10 cellular contexts compared by ENCODE assay signal in the genomic region with DNA sequence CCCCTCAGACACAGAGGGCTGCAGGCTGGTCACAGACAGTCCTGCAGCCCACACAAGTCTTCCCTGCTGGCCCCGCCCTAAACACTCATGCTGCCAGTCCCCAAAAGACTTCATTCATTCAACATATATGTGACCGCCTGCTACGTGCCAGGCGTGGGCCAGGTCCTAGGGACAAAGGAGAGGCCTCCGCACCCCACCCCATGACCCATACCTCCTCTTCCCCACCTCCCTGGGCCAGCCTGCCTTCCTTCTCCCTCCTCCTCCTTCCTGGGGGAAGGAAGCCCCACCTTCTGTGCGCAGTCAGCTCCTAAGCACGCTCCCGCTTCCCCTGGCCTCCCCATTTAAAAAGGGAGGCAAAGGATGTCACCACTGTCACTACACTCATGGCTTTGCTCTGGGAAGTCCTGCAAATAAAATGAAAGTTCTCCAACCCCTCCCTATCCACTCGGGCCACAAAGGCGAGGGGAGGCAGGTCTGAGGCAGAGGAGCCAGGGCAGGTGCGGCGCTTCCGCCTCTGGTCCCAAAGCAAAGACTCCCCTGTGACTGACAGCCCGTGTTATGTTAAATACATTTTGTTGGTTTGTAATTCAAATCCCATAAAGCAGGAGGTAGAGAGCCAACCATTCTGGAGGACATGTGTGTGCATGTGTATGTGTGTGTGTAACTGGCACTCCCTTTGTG. TPM values are rescaled to one million over a fixed set of nuclear protein-coding genes. Genes with fewer than 3 reads are reported as not detected.
DNase-seq lines count a peak whose midpoint lies in the region; ATAC-seq and TF ChIP-seq lines count a peak whose summit lies in the region.
"Had no signal": no experiment of that assay in that cellular context is flagged by ENCODE, and none has a peak within 500 bp of the region (broad histone marks: within the 10 kb centered on the region; RNA-seq: fewer than 3 reads in every experiment).

No MANE protein-coding gene starts in this region.

- no peak overlapping the region for H3K4me3 ChIP-seq in CD8-positive, alpha-beta memory T cell (ENCODE audit: low read length)
- H3K4me3 ChIP-seq in colonic mucosa (peak overlapping the region; percentile 32), PC-9 (no peak overlapping the region)
- no peak overlapping the region for H3K4me3 ChIP-seq in naive thymus-derived CD4-positive, alpha-beta T cell (ENCODE audit: low read length)

- intact Hi-C loops in colonic mucosa (cut with DNase I) (no loop called here), PC-9 (cut with micrococcal nuclease; ENCODE audit: unreplicated experiment) (no loop called here)
- intact Hi-C loops in naive thymus-derived CD4-positive, alpha-beta T cell (cut with micrococcal nuclease): no loop called here

- H3K23ac ChIP-seq in H9 (ENCODE audit: insufficient read length, low read depth, low read length): no peak overlapping the region

- no peak overlapping the region for H2AFZ ChIP-seq in H9 (ENCODE audit: low read length)
- no peak overlapping the region for H2AFZ ChIP-seq in PC-9

- H3K4me3 Mint-ChIP-seq in CD8-positive, alpha-beta memory T cell: peak overlapping the region in 6 of 7 donors; percentile 24 to 70 (median 56)
- H3K4me3 Mint-ChIP-seq in H9: peak overlapping the region in 1 of 2 experiments; percentile 24; a peak in 1 of 5 replicates
- peak overlapping the region; percentile 37 to 83 (median 73) for H3K4me3 Mint-ChIP-seq in naive thymus-derived CD4-positive, alpha-beta T cell

- H2BK12ac ChIP-seq in H9 (ENCODE audit: insufficient read length, low read depth, low read length): no peak overlapping the region

- H3K27me3 Mint-ChIP-seq in CD8-positive, alpha-beta memory T cell: peaks cover 0 to 2% of the 10 kb centered on the region in 2 donors
- no peaks in the 10 kb centered on the region; the same call in 1 of the 2 replicates for H3K27me3 Mint-ChIP-seq in H9 (ENCODE audit: low read depth)
- no peaks in the 10 kb centered on the region for H3K27me3 Mint-ChIP-seq in naive thymus-derived CD4-positive, alpha-beta T cell

- no peak overlapping the region for H4K91ac ChIP-seq in H9 (ENCODE audit: insufficient read length, low read depth, low read length)

- H3K27ac ChIP-seq in CD8-positive, alpha-beta memory T cell (ENCODE audit: low read depth, low read length): no peak overlapping the region
- H3K27ac ChIP-seq in H9 (ENCODE audit: insufficient read length, low read depth, low read length) (no peak overlapping the region), colonic mucosa (no peak overlapping the region), PC-9 (no peak overlapping the region)
- H3K27ac ChIP-seq in naive thymus-derived CD4-positive, alpha-beta T cell (ENCODE audit: low read depth, low read length): no peak overlapping the region

- no peak overlapping the region for H3K56ac ChIP-seq in H9 (ENCODE audit: insufficient read length, low read depth, low read length)

- BruUV-seq in PC-9 (replicated peaks; lab: Mats Ljungman, UMichigan): no TSS peak

- peak overlapping the region in 1 of 8 donors; percentile 79 for H3K27ac Mint-ChIP-seq in CD8-positive, alpha-beta memory T cell
- peak overlapping the region in 1 of 3 experiments; percentile 15; a peak in 1 of 7 replicates for H3K27ac Mint-ChIP-seq in H9
- H3K27ac Mint-ChIP-seq in naive thymus-derived CD4-positive, alpha-beta T cell: peak overlapping the region in 6 of 9 donors; percentile 34 to 79 (median 47)

- H3K18ac ChIP-seq in H9 (ENCODE audit: insufficient read length, low read depth, low read length): no peak overlapping the region

- no peak for ATAC-seq in naive thymus-derived CD4-positive, alpha-beta T cell
- ATAC-seq in HG03139 (IDR thresholded peaks at IDR 0.05; ENCODE audit: unreplicated experiment) (no peak), GM21576 (IDR thresholded peaks at IDR 0.05; ENCODE audit: unreplicated experiment) (no peak)

- peak overlapping the region; percentile 8 for H3K9ac ChIP-seq in H9 (ENCODE audit: extremely low read depth, insufficient read length, low read length)
- peak overlapping the region in 1 of 2 donors; percentile 16 for H3K9ac ChIP-seq in colonic mucosa (ENCODE audit: low read depth in 2 of 2, low read length in 2 of 2)

- H4K20me1 ChIP-seq in H9 (ENCODE audit: control insufficient read depth, insufficient read depth, insufficient read length) (no peaks in the 10 kb centered on the region), PC-9 (ENCODE audit: insufficient read depth) (no peaks in the 10 kb centered on the region)

- no peaks in the 10 kb centered on the region for H3K27me3 ChIP-seq in CD8-positive, alpha-beta memory T cell (ENCODE audit: insufficient read depth, low read length, poor library complexity, severe bottlenecking)
- no peaks in the 10 kb centered on the region for H3K27me3 ChIP-seq in H9 (ENCODE audit: insufficient read depth, low read length)
- H3K27me3 ChIP-seq in colonic mucosa: no peaks in the 10 kb centered on the region
- H3K27me3 ChIP-seq in naive thymus-derived CD4-positive, alpha-beta T cell (ENCODE audit: control insufficient read depth in 2 of 2, insufficient read depth in 2 of 2, low read length in 2 of 2): no peaks in the 10 kb centered on the region
- no peaks in the 10 kb centered on the region for H3K27me3 ChIP-seq in PC-9 (ENCODE audit: insufficient read depth, low read depth)

- H3T11ph ChIP-seq in H9 (ENCODE audit: low read length): no peak overlapping the region

- no peak overlapping the region for H4K5ac ChIP-seq in H9 (ENCODE audit: insufficient read length, low read depth, low read length)

- H3K36me3 ChIP-seq in CD8-positive, alpha-beta memory T cell (ENCODE audit: insufficient read depth, low read length): no peaks in the 10 kb centered on the region
- H3K36me3 ChIP-seq in colonic mucosa (no peaks in the 10 kb centered on the region), PC-9 (ENCODE audit: low read depth) (no peaks in the 10 kb centered on the region)
- H3K36me3 ChIP-seq in naive thymus-derived CD4-positive, alpha-beta T cell (ENCODE audit: control insufficient read depth in 2 of 3, insufficient read depth in 3 of 3, low read length in 3 of 3): no peaks in the 10 kb centered on the region

- no peaks in the 10 kb centered on the region for H3K23me2 ChIP-seq in H9 (ENCODE audit: insufficient read length, low read depth, low read length, poor library complexity, severe bottlenecking)

- POLR2A ChIA-PET in CD8-positive, alpha-beta memory T cell (lab: Charles Lee): no interaction called here
- POLR2A ChIA-PET in naive thymus-derived CD4-positive, alpha-beta T cell (lab: Charles Lee): interaction anchor here (0.7 kb wide), 1 partner anchor 9 kb away, joined by 5 read pairs; the partner anchor contains the start of gene DNAAF8
- POLR2A ChIA-PET in PC-9 (lab: Charles Lee; ENCODE audit: unreplicated experiment): interaction anchor here (0.8 kb wide), 1 partner anchor 105 kb away, joined by 14 read pairs; no protein-coding TSS in a partner anchor

- no peaks in the 10 kb centered on the region for H3K9me2 ChIP-seq in PC-9 (ENCODE audit: insufficient read depth)

- TF ChIP-seq CTCF in H9 (conservative IDR thresholded peaks at IDR 0.05) (no peak), colonic mucosa (IDR thresholded peaks at IDR 0.05) (no peak), PC-9 (conservative IDR thresholded peaks at IDR 0.05) (no peak)

- H3K4me1 ChIP-seq in CD8-positive, alpha-beta memory T cell (ENCODE audit: insufficient read depth, low read length): peaks cover 8% of the 10 kb centered on the region
- H3K4me1 ChIP-seq in H9 (ENCODE audit: insufficient read depth, low read length) (no peaks in the 10 kb centered on the region), colonic mucosa (no peaks in the 10 kb centered on the region), PC-9 (replicated peaks; ENCODE audit: insufficient read depth) (no peaks in the 10 kb centered on the region)
- H3K4me1 ChIP-seq in naive thymus-derived CD4-positive, alpha-beta T cell (ENCODE audit: control insufficient read depth in 2 of 2, insufficient read depth in 2 of 2, low read length in 2 of 2): peaks cover 0 to 11% of the 10 kb centered on the region in 2 donors

- no peaks in the 10 kb centered on the region for H3K79me1 ChIP-seq in H9 (ENCODE audit: insufficient read depth, low read depth, low read length, poor library complexity, severe bottlenecking)

- no peak overlapping the region for H2BK120ac ChIP-seq in H9 (ENCODE audit: low read depth, low read length, poor library complexity, severe bottlenecking)

- DNase-seq in CD8-positive, alpha-beta memory T cell: no peak
- DNase-seq in H9: no peak
- DNase-seq in colonic mucosa: peak; percentile 58
- DNase-seq in naive thymus-derived CD4-positive, alpha-beta T cell: no peak
- DNase-seq in PC-9: no peak
- DNase-seq: NCI-H1048; NK-92 treated with Interleukin-12 subunit alpha and Interleukin-12 subunit beta, amount 100 ng/mL, for 24 hours; posterior cingulate gyrus had no signal

- no peaks in the 10 kb centered on the region for H3K79me2 ChIP-seq in H9 (ENCODE audit: insufficient read depth, low read length)
- H3K79me2 ChIP-seq in PC-9 (ENCODE audit: low read depth): no peaks in the 10 kb centered on the region

- H3F3A ChIP-seq in PC-9 (ENCODE audit: insufficient read depth, low read depth): peaks cover 3% of the 10 kb centered on the region; the same call in 1 of the 2 replicates

- no peaks in the 10 kb centered on the region for H3K9me3 Mint-ChIP-seq in CD8-positive, alpha-beta memory T cell
- no peaks in the 10 kb centered on the region for H3K9me3 Mint-ChIP-seq in H9
- H3K9me3 Mint-ChIP-seq in naive thymus-derived CD4-positive, alpha-beta T cell: no peaks in the 10 kb centered on the region

- H2BK5ac ChIP-seq in H9 (ENCODE audit: insufficient read length, low read length): no peak overlapping the region

- H2BK20ac ChIP-seq in H9 (ENCODE audit: low read depth, low read length, poor library complexity, severe bottlenecking): no peak overlapping the region

- H3K4me2 ChIP-seq in H9 (ENCODE audit: insufficient read depth, insufficient read length, low read length) (peak overlapping the region; percentile 0), PC-9 (no peak overlapping the region)

- no peaks in the 10 kb centered on the region for H3K36me3 Mint-ChIP-seq in CD8-positive, alpha-beta memory T cell
- no peaks in the 10 kb centered on the region for H3K36me3 Mint-ChIP-seq in H9 (ENCODE audit: insufficient read depth in 1 of 3, low read depth in 3 of 3)
- H3K36me3 Mint-ChIP-seq in naive thymus-derived CD4-positive, alpha-beta T cell: no peaks in the 10 kb centered on the region

- no peak overlapping the region for H4K8ac ChIP-seq in H9 (replicated peaks; ENCODE audit: insufficient read length, low read depth, low read length)

- no CpG with 5 or more reads among the region's 14 CpGs for WGBS in H9 (ENCODE audit: extremely low coverage, insufficient read length, low lambda C conversion rate)

- peaks cover 9 to 33% (median 20%) of the 10 kb centered on the region in 3 donors for H3K4me1 Mint-ChIP-seq in CD8-positive, alpha-beta memory T cell
- H3K4me1 Mint-ChIP-seq in H9: peaks cover 16 to 27% of the 10 kb centered on the region in 2 experiments
- peaks cover 13 to 40% (median 16%) of the 10 kb centered on the region in 7 donors for H3K4me1 Mint-ChIP-seq in naive thymus-derived CD4-positive, alpha-beta T cell

- H3K14ac ChIP-seq in H9 (ENCODE audit: insufficient read depth, low read length): no peak overlapping the region

- H2AK5ac ChIP-seq in H9 (ENCODE audit: insufficient read length, low read length): no peak overlapping the region

- CTCF ChIA-PET in CD8-positive, alpha-beta memory T cell (lab: Charles Lee): no interaction called here
- CTCF ChIA-PET in naive thymus-derived CD4-positive, alpha-beta T cell (lab: Charles Lee): no interaction called here
- CTCF ChIA-PET in PC-9 (lab: Charles Lee): no interaction called here

- H2BK15ac ChIP-seq in H9 (ENCODE audit: low read depth, low read length): no peak overlapping the region

- H3K9me3 ChIP-seq in CD8-positive, alpha-beta memory T cell (ENCODE audit: low read length): no peaks in the 10 kb centered on the region
- no peaks in the 10 kb centered on the region for H3K9me3 ChIP-seq in H9 (ENCODE audit: control insufficient read depth, low read depth, low read length)
- no peaks in the 10 kb centered on the region for H3K9me3 ChIP-seq in colonic mucosa
- no peaks in the 10 kb centered on the region for H3K9me3 ChIP-seq in naive thymus-derived CD4-positive, alpha-beta T cell (ENCODE audit: control insufficient read depth in 2 of 3, low read length in 3 of 3)
- H3K9me3 ChIP-seq in PC-9 (ENCODE audit: insufficient read depth, low read depth): no peaks in the 10 kb centered on the region

- no peak overlapping the region for H3K4ac ChIP-seq in H9 (ENCODE audit: low read depth, low read length)

RNA-seq across cellular contexts. Expression of gene DNAAF8, which starts 9.0 kb away (rescaled TPM):
- total RNA-seq in CD8-positive, alpha-beta memory T cell: under 1 TPM; 0.15 to 0.31 TPM
- polyA plus RNA-seq in CD8-positive, alpha-beta memory T cell: 0.35 TPM
- 0.33 and 0.39 TPM in 2 replicates for total RNA-seq in H9 (2021)
- total RNA-seq in colonic mucosa: under 1 TPM; 0.61 to 0.69 TPM
- under 1 TPM; 0.11 to 0.57 (median 0.27) TPM for total RNA-seq in naive thymus-derived CD4-positive, alpha-beta T cell
- under 1 TPM in 1 of 2 donors, not detected in 1; 0.31 TPM for polyA plus RNA-seq in naive thymus-derived CD4-positive, alpha-beta T cell
- 1.8 and 2.4 TPM in 2 replicates for total RNA-seq in PC-9 (2021)

RNA-seq across cellular contexts. Expression of gene ANKS3, which starts 9.3 kb away (rescaled TPM):
- total RNA-seq in CD8-positive, alpha-beta memory T cell: 10 to 100 TPM; 16.9 to 18.5 TPM
- 4.3 TPM for polyA plus RNA-seq in CD8-positive, alpha-beta memory T cell
- total RNA-seq in H9 (2021) (27.3 and 32.0 TPM in 2 replicates), colonic mucosa (10 to 100 TPM; 10.1 to 23.2 TPM), PC-9 (2021) (32.8 and 35.0 TPM in 2 replicates)
- 10 to 100 TPM; 17.6 to 32.7 (median 25.3) TPM for total RNA-seq in naive thymus-derived CD4-positive, alpha-beta T cell
- 1 to 10 TPM; 4.1 to 8.5 TPM for polyA plus RNA-seq in naive thymus-derived CD4-positive, alpha-beta T cell

RNA-seq across cellular contexts. Expression of gene ZNF500, which starts 23.6 kb away (rescaled TPM):
- total RNA-seq in CD8-positive, alpha-beta memory T cell: 10 to 100 TPM; 12.7 to 13.7 TPM
- 15.2 TPM for polyA plus RNA-seq in CD8-positive, alpha-beta memory T cell
- total RNA-seq in H9 (2021): 15.9 and 18.3 TPM in 2 replicates
- 10 to 100 TPM; 12.3 to 16.1 TPM for total RNA-seq in colonic mucosa
- 10 to 100 TPM; 13.8 to 43.0 (median 24.7) TPM for total RNA-seq in naive thymus-derived CD4-positive, alpha-beta T cell
- polyA plus RNA-seq in naive thymus-derived CD4-positive, alpha-beta T cell: 10 to 100 TPM; 11.0 to 25.7 TPM
- 28.8 and 29.2 TPM in 2 replicates for total RNA-seq in PC-9 (2021)

RNA-seq across cellular contexts. Expression of gene SEPTIN12, which starts 44.8 kb away (rescaled TPM):
- not detected for total RNA-seq in CD8-positive, alpha-beta memory T cell
- polyA plus RNA-seq in CD8-positive, alpha-beta memory T cell: not detected
- 0.48 TPM in 1 of 2 replicates, not detected in the other for total RNA-seq in H9 (2021)
- total RNA-seq in colonic mucosa: not detected
- not detected for total RNA-seq in naive thymus-derived CD4-positive, alpha-beta T cell
- not detected for polyA plus RNA-seq in naive thymus-derived CD4-positive, alpha-beta T cell
- total RNA-seq in PC-9 (2021): not detected in 2 replicates

RNA-seq across cellular contexts. Expression of gene NUDT16L1, which starts 50.0 kb away (rescaled TPM):
- total RNA-seq in CD8-positive, alpha-beta memory T cell: 10 to 100 TPM; 40.6 to 47.7 TPM
- 89.2 TPM for polyA plus RNA-seq in CD8-positive, alpha-beta memory T cell
- 49.4 and 50.0 TPM in 2 replicates for total RNA-seq in H9 (2021)
- total RNA-seq in colonic mucosa: 10 to 100 TPM; 50.7 to 80.1 TPM
- 10 to 100 TPM; 42.8 to 65.4 (median 53.3) TPM for total RNA-seq in naive thymus-derived CD4-positive, alpha-beta T cell
- 100 to 1,000 TPM; 104 to 133 TPM for polyA plus RNA-seq in naive thymus-derived CD4-positive, alpha-beta T cell
- 25.7 and 37.5 TPM in 2 replicates for total RNA-seq in PC-9 (2021)
